ENCODE assay signal across 1 cellular context in genomic region chr16:24774510-24774909, GRCh38.
TF ChIP-seq lines count a peak whose summit lies in the region.

No MANE protein-coding gene starts in this region.

TF ChIP-seq in WTC11, 78 proteins besides CTCF, POLR2A, EP300 and RAD21 (continued from another document):
- TF ChIP-seq AFF4 (CRISPR knock-in tag; IDR thresholded peaks at IDR 0.05; ENCODE audit: borderline replicate concordance) = no peak
- no peak for TF ChIP-seq ESRRA (CRISPR knock-in tag; IDR thresholded peaks at IDR 0.05; ENCODE audit: borderline replicate concordance)
- no peak for TF ChIP-seq ZBTB43 (CRISPR knock-in tag; IDR thresholded peaks at IDR 0.05)
